In genomic region chr18:77935342-77935741, GRCh38 we compare ENCODE assay signal across 35 cellular contexts.
"Had no signal": no experiment of that assay in that cellular context is flagged by ENCODE, and none has a peak within 500 bp of the region (broad histone marks: within the 10 kb centered on the region; RNA-seq: fewer than 3 reads in every experiment).

No MANE protein-coding gene starts in this region.

- H3K9me3 ChIP-seq: MG63 had no signal

- H3K27me3 ChIP-seq: MG63 had no signal

- H3K36me3 ChIP-seq: MG63 had no signal

- DNase-seq: Kasumi-1, MG63, MM.1S, MV-4-11, NCI-H1048, NCI-H1092, NCI-H1092 treated with DMSO at 0.1 percent for 48 hours, NCI-H1105, NCI-H1105 treated with DMSO at 0.1 percent for 48 hours, NCI-H1417, NCI-H1417 treated with DMSO at 0.1 percent for 48 hours, NCI-H1436, NCI-H1436 treated with DMSO at 0.1 percent for 48 hours, NCI-H146, NCI-H1694, NCI-H1694 treated with DMSO at 0.1 percent for 48 hours, NCI-H187, NCI-H187 treated with DMSO at 0.1 percent for 48 hours, NCI-H1930, NCI-H2029, NCI-H2029 treated with DMSO at 0.1 percent for 48 hours, NCI-H2081, NCI-H2081 treated with DMSO at 0.1 percent for 48 hours, NCI-H2107, NCI-H2171, NCI-H2171 treated with DMSO at 0.1 percent for 48 hours, NCI-H2227 treated with DMSO at 0.1 percent for 48 hours, NCI-H226, NCI-H345, NCI-H446, NCI-H446 treated with DMSO at 0.1 percent for 48 hours, NCI-H510A, NCI-H510A treated with DMSO at 0.1 percent for 48 hours, NCI-H524, NCI-H524 treated with DMSO at 0.1 percent for 48 hours had no signal

- H3K4me3 ChIP-seq: MG63 had no signal
